Comparison of ENCODE assay signal across 2 cellular contexts in the genomic region with DNA sequence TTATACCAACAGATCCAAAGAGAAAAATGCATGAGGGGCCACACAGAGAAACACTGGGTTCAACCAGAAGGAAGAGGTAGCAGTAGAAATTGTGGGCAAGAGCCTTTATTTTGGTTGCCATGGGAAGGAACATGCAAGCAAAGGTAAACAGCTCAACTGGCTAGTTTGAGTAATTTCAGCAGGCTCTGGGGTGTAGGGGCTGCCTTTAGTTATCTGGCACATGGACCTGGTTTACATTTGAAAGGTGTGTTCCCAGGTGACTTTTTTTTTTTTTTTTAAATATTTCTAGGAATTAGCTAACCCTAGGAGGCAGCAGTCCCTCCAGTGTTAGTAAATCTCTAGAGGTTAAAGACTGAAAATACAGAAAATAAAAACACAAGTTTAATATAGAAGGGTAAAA.
TF ChIP-seq lines count a peak whose summit lies in the region.

No MANE protein-coding gene starts in this region.

TF ChIP-seq in GM23338, 12 proteins besides CTCF, POLR2A, EP300 and RAD21:
- TF ChIP-seq, protein P1, sequence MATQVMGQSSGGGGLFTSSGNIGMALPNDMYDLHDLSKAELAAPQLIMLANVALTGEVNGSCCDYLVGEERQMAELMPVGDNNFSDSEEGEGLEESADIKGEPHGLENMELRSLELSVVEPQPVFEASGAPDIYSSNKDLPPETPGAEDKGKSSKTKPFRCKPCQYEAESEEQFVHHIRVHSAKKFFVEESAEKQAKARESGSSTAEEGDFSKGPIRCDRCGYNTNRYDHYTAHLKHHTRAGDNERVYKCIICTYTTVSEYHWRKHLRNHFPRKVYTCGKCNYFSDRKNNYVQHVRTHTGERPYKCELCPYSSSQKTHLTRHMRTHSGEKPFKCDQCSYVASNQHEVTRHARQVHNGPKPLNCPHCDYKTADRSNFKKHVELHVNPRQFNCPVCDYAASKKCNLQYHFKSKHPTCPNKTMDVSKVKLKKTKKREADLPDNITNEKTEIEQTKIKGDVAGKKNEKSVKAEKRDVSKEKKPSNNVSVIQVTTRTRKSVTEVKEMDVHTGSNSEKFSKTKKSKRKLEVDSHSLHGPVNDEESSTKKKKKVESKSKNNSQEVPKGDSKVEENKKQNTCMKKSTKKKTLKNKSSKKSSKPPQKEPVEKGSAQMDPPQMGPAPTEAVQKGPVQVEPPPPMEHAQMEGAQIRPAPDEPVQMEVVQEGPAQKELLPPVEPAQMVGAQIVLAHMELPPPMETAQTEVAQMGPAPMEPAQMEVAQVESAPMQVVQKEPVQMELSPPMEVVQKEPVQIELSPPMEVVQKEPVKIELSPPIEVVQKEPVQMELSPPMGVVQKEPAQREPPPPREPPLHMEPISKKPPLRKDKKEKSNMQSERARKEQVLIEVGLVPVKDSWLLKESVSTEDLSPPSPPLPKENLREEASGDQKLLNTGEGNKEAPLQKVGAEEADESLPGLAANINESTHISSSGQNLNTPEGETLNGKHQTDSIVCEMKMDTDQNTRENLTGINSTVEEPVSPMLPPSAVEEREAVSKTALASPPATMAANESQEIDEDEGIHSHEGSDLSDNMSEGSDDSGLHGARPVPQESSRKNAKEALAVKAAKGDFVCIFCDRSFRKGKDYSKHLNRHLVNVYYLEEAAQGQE (IDR thresholded peaks at IDR 0.05; ENCODE audit: unreplicated experiment) = no peak
- TF ChIP-seq EZH2 (IDR thresholded peaks at IDR 0.05; ENCODE audit: low read depth, unreplicated experiment) (no peak), STAT1 (IDR thresholded peaks at IDR 0.05; ENCODE audit: unreplicated experiment) (no peak), ZNF114 (CRISPR knock-in tag; IDR thresholded peaks at IDR 0.05) (no peak)
TF ChIP-seq in GM23338: peak in this region for 0.

TF ChIP-seq in WTC11, 78 proteins besides CTCF, POLR2A, EP300 and RAD21:
- TF ChIP-seq NR3C1 (CRISPR knock-in tag; conservative IDR thresholded peaks at IDR 0.05; ENCODE audit: low read depth) (no peak), KAT7 (CRISPR knock-in tag; IDR thresholded peaks at IDR 0.05; ENCODE audit: borderline replicate concordance) (no peak), CREM (CRISPR knock-in tag; IDR thresholded peaks at IDR 0.05) (no peak)
- TF ChIP-seq, protein P2, sequence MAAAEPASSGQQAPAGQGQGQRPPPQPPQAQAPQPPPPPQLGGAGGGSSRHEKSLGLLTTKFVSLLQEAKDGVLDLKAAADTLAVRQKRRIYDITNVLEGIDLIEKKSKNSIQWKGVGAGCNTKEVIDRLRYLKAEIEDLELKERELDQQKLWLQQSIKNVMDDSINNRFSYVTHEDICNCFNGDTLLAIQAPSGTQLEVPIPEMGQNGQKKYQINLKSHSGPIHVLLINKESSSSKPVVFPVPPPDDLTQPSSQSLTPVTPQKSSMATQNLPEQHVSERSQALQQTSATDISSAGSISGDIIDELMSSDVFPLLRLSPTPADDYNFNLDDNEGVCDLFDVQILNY (CRISPR knock-in tag; IDR thresholded peaks at IDR 0.05) = no peak
- TF ChIP-seq, protein P3, sequence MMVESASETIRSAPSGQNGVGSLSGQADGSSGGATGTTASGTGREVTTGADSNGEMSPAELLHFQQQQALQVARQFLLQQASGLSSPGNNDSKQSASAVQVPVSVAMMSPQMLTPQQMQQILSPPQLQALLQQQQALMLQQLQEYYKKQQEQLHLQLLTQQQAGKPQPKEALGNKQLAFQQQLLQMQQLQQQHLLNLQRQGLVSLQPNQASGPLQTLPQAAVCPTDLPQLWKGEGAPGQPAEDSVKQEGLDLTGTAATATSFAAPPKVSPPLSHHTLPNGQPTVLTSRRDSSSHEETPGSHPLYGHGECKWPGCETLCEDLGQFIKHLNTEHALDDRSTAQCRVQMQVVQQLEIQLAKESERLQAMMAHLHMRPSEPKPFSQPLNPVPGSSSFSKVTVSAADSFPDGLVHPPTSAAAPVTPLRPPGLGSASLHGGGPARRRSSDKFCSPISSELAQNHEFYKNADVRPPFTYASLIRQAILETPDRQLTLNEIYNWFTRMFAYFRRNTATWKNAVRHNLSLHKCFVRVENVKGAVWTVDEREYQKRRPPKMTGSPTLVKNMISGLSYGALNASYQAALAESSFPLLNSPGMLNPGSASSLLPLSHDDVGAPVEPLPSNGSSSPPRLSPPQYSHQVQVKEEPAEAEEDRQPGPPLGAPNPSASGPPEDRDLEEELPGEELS (CRISPR knock-in tag; IDR thresholded peaks at IDR 0.05) = no peak
- TF ChIP-seq, protein P4, sequence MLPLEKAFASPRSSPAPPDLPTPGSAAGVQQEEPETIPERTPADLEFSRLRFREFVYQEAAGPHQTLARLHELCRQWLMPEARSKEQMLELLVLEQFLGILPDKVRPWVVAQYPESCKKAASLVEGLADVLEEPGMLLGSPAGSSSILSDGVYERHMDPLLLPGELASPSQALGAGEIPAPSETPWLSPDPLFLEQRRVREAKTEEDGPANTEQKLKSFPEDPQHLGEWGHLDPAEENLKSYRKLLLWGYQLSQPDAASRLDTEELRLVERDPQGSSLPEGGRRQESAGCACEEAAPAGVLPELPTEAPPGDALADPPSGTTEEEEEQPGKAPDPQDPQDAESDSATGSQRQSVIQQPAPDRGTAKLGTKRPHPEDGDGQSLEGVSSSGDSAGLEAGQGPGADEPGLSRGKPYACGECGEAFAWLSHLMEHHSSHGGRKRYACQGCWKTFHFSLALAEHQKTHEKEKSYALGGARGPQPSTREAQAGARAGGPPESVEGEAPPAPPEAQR (CRISPR knock-in tag; IDR thresholded peaks at IDR 0.05) = no peak
- TF ChIP-seq, protein P5, sequence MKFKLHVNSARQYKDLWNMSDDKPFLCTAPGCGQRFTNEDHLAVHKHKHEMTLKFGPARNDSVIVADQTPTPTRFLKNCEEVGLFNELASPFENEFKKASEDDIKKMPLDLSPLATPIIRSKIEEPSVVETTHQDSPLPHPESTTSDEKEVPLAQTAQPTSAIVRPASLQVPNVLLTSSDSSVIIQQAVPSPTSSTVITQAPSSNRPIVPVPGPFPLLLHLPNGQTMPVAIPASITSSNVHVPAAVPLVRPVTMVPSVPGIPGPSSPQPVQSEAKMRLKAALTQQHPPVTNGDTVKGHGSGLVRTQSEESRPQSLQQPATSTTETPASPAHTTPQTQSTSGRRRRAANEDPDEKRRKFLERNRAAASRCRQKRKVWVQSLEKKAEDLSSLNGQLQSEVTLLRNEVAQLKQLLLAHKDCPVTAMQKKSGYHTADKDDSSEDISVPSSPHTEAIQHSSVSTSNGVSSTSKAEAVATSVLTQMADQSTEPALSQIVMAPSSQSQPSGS (CRISPR knock-in tag; IDR thresholded peaks at IDR 0.05; ENCODE audit: borderline replicate concordance, low read depth) = no peak
